Comparison of ENCODE assay signal across 10 cellular contexts in the genomic region with DNA sequence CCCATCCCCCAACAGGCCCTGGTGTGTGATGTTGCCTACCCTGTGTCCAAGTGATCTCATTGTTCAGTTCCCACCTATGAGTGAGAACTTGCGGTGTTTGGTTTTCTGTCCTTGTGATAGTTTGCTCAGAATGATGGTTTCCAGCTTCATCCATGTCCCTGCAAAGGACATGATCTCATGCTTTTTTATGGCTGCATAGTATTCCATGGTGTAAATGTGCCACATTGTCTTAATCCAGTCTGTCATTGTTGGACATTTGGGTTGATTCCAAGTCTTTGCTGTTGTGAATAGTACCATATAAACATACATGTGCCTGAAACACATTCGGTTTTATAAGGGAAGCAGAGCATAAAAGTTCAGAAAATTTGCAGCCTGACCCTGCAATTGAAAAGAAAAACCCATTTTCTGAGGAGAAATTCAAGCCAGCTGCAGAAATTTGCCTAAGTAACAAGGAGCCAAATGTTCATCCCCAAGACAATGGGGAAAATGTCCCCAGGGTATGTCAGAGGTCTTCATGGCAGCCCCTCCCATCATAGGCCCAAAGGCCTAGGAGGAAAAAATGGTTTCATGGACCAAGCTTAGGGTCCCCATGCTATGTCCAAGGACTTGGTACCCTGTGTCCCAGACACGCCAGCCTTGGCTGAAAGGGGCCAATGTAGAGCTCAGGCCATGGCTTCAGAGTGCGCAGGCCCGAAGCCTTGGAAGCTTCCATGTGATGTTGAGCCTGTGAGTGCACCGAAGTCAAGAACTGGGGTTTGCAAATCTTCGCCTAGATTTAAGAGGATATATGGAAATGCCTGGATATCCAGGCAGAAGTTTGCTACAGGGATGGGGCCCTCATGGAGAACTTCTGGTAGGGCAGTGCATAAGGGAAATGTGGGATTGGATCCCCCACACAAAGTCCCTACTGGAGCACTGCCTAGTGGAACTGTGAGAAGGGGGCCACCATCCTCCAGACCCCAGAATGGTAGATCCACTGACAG. TPM values are rescaled to one million over a fixed set of nuclear protein-coding genes. Genes with fewer than 3 reads are reported as not detected.
"Had no signal": no experiment of that assay in that cellular context is flagged by ENCODE, and none has a peak within 500 bp of the region (broad histone marks: within the 10 kb centered on the region; RNA-seq: fewer than 3 reads in every experiment).

No MANE protein-coding gene starts in this region.

RNA-seq across cellular contexts. Expression of gene MIPOL1, which starts 8.2 kb away (rescaled TPM):
- total RNA-seq: activated CD4-positive, alpha-beta T cell treated with anti-CD3 and anti-CD28 coated beads, Interleukin-2, amount 10 ng/mL, durations not matched to agents 7 days and 5 days; activated CD8-positive, alpha-beta memory T cell treated with anti-CD3 and anti-CD28 coated beads, Interleukin-2, amount 10 ng/mL, durations not matched to agents 7 days and 5 days; activated CD8-positive, alpha-beta T cell treated with anti-CD3 and anti-CD28 coated beads, Interleukin-2, amount 10 ng/mL, durations not matched to agents 7 days and 5 days; activated naive CD8-positive, alpha-beta T cell treated with anti-CD3 and anti-CD28 coated beads, Interleukin-2, amount 10 ng/mL, durations not matched to agents 7 days and 5 days; activated T-helper 2 cell treated with anti-CD3 and anti-CD28 coated beads, Interferon-gamma antibody, Interleukin-2, Interleukin-4, amounts not matched to agents 10 μg/mL and 5 μg/mL and 100 μg/mL, durations not matched to agents 14 hours and 24 hours and 36 hours; T-helper 2 cell treated with Interferon-gamma antibody and Interleukin-4, amounts not matched to agents 100 ng/mL and 5 ng/mL, for 36 hours had no signal

RNA-seq across cellular contexts. Expression of gene SLC25A21, which starts 33.5 kb away (rescaled TPM):
- total RNA-seq: activated CD4-positive, alpha-beta memory T cell treated with anti-CD3 and anti-CD28 coated beads, Interleukin-2, amount 10 ng/mL, durations not matched to agents 7 days and 5 days; activated CD4-positive, alpha-beta T cell treated with anti-CD3 and anti-CD28 coated beads for 36 hours; activated CD4-positive, alpha-beta T cell treated with anti-CD3 and anti-CD28 coated beads, Interleukin-2, amount 10 ng/mL, durations not matched to agents 7 days and 5 days; activated CD8-positive, alpha-beta memory T cell treated with anti-CD3 and anti-CD28 coated beads, Interleukin-2, amount 10 ng/mL, durations not matched to agents 7 days and 5 days; activated CD8-positive, alpha-beta T cell treated with anti-CD3 and anti-CD28 coated beads, Interleukin-2, amount 10 ng/mL, durations not matched to agents 7 days and 5 days; activated naive CD8-positive, alpha-beta T cell treated with anti-CD3 and anti-CD28 coated beads, Interleukin-2, amount 10 ng/mL, durations not matched to agents 7 days and 5 days; activated T-helper 2 cell treated with anti-CD3 and anti-CD28 coated beads, Interferon-gamma antibody, Interleukin-2, Interleukin-4, amounts not matched to agents 10 μg/mL and 5 μg/mL and 100 μg/mL, durations not matched to agents 14 hours and 24 hours and 36 hours; ascending aorta; T-helper 17 cell; T-helper 2 cell treated with Interferon-gamma antibody and Interleukin-4, amounts not matched to agents 100 ng/mL and 5 ng/mL, for 36 hours had no signal
